In the genomic region with DNA sequence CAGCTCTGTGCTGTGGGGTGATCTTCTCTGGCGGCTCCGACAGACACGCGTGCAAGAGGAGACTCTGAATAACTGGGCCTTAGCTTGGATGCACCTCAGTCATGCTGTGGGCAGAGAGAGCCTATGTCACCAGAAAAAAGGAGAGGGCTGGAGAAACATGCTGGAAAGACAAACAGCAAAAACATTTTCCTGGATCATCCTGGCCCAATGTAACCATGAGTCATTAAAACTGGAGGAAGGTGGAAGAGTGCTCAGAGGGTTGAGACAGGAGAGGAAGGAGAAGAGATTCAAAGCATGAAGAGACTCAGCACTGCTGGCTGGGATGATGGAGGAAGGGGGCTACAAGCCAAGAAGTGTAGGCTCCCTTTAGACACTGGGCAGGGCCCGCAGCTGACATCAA, we compare ENCODE assay signal across 1 cellular context.
TF ChIP-seq lines count a peak whose summit lies in the region.

No MANE protein-coding gene starts in this region.

TF ChIP-seq in IMR-90, 13 proteins besides CTCF, POLR2A, EP300 and RAD21:
- TF ChIP-seq, protein P1, sequence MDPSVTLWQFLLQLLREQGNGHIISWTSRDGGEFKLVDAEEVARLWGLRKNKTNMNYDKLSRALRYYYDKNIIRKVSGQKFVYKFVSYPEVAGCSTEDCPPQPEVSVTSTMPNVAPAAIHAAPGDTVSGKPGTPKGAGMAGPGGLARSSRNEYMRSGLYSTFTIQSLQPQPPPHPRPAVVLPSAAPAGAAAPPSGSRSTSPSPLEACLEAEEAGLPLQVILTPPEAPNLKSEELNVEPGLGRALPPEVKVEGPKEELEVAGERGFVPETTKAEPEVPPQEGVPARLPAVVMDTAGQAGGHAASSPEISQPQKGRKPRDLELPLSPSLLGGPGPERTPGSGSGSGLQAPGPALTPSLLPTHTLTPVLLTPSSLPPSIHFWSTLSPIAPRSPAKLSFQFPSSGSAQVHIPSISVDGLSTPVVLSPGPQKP (IDR thresholded peaks at IDR 0.05; ENCODE audit: borderline replicate concordance, low read depth, low read length): no peak
- TF ChIP-seq BHLHE40 (IDR thresholded peaks at IDR 0.05; ENCODE audit: low read depth, low read length) (no peak), FOS (IDR thresholded peaks at IDR 0.05; ENCODE audit: low read depth, low read length) (no peak), MAZ (IDR thresholded peaks at IDR 0.05; ENCODE audit: borderline replicate concordance, low read depth, low read length) (no peak), CEBPB (IDR thresholded peaks at IDR 0.05; ENCODE audit: low read depth, low read length) (no peak), SMC3 (IDR thresholded peaks at IDR 0.05; ENCODE audit: low read depth, low read length) (no peak), CHD1 (IDR thresholded peaks at IDR 0.05; ENCODE audit: low read depth, low read length) (no peak), RFX5 (IDR thresholded peaks at IDR 0.05; ENCODE audit: low read depth, low read length) (no peak), NFE2L2 (IDR thresholded peaks at IDR 0.05; ENCODE audit: low read depth, low read length) (no peak), RCOR1 (IDR thresholded peaks at IDR 0.05; ENCODE audit: insufficient replicate concordance, low read length) (no peak), MXI1 (IDR thresholded peaks at IDR 0.05; ENCODE audit: borderline replicate concordance, low read depth, low read length) (no peak), MAFK (IDR thresholded peaks at IDR 0.05; ENCODE audit: low read depth, low read length) (no peak)
- TF ChIP-seq, protein P2, sequence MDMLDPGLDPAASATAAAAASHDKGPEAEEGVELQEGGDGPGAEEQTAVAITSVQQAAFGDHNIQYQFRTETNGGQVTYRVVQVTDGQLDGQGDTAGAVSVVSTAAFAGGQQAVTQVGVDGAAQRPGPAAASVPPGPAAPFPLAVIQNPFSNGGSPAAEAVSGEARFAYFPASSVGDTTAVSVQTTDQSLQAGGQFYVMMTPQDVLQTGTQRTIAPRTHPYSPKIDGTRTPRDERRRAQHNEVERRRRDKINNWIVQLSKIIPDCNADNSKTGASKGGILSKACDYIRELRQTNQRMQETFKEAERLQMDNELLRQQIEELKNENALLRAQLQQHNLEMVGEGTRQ (IDR thresholded peaks at IDR 0.05; ENCODE audit: low read depth, low read length): no peak
